ENCODE assay signal across 19 cellular contexts in the genomic region with DNA sequence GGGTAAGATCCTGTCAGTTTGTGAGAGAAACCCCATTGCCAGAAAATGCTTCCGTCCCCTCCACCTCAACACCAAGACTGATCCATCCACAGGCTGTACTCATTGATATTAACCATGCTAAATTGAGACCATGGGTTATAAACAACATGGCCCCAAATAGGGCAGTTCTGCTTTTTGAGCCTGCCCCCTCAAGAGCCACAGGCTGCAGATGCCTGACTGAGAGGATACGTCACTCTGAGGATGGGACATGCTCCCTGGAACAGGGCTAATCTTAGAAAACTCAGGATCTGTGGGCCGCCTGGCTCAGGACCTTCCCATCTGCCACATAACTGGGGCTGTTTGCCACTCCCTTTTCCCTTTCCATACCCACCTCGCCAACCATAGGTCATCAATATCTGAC.
A peak's percentile ranks its signal among the peaks of the same experiment; 100 is the strongest.
DNase-seq lines count a peak whose midpoint lies in the region; FAIRE-seq and TF ChIP-seq lines count a peak whose summit lies in the region.
"Had no signal": no experiment of that assay in that cellular context is flagged by ENCODE, and none has a peak within 500 bp of the region (broad histone marks: within the 10 kb centered on the region; RNA-seq: fewer than 3 reads in every experiment).

No MANE protein-coding gene starts in this region.

- DNase-seq in GM12891 (ENCODE audit: insufficient read length, low spot score) (no peak), mesenteric fat pad (ENCODE audit: low spot score) (peak; percentile 68), spleen (peak; percentile 10), H9 (no peak), NCI-H146 (lab: John Stamatoyannopoulos, UW) (no peak), superior temporal gyrus (ENCODE audit: extremely low spot score) (no peak)
- no peak for DNase-seq in activated T-helper 2 cell treated with anti-CD3 and anti-CD28 coated beads, Interferon-gamma antibody, Interleukin-2, Interleukin-4, amounts not matched to agents 10 μg/mL and 5 μg/mL and 100 μg/mL, durations not matched to agents 14 hours and 24 hours and 36 hours (ENCODE audit: low spot score)
- DNase-seq: BE2C; CD4-positive, CD25-positive, alpha-beta regulatory T cell; GF-D8; GOT3; KBM-7; MV-4-11; NCI-H1417; NCI-H187 treated with DMSO at 0.1 percent for 48 hours; NCI-H226; NCI-H524; SHP77 had no signal

- H3K27me3 Mint-ChIP-seq in activated T-helper 2 cell treated with anti-CD3 and anti-CD28 coated beads, Interferon-gamma antibody, Interleukin-2, Interleukin-4, amounts not matched to agents 10 μg/mL and 5 μg/mL and 100 μg/mL, durations not matched to agents 14 hours and 24 hours and 36 hours (ENCODE audit: low read depth), result no peaks in the 10 kb centered on the region
- no peaks in the 10 kb centered on the region for H3K27me3 Mint-ChIP-seq in H9 (ENCODE audit: low read depth)
- H3K27me3 Mint-ChIP-seq: CD4-positive, CD25-positive, alpha-beta regulatory T cell had no signal

- no peak overlapping the region for H4K8ac ChIP-seq in H9 (replicated peaks; ENCODE audit: insufficient read length, low read depth, low read length)

- H2AK5ac ChIP-seq in H9 (ENCODE audit: insufficient read length, low read length), result no peak overlapping the region

- no peak overlapping the region for H3K4me2 ChIP-seq in H9 (ENCODE audit: insufficient read depth, insufficient read length, low read length)

- H2BK15ac ChIP-seq in H9 (ENCODE audit: low read depth, low read length), result no peak overlapping the region

- H3K4me3 ChIP-seq in spleen, result no peak overlapping the region

- H3K27ac Mint-ChIP-seq in activated T-helper 2 cell treated with anti-CD3 and anti-CD28 coated beads, Interferon-gamma antibody, Interleukin-2, Interleukin-4, amounts not matched to agents 10 μg/mL and 5 μg/mL and 100 μg/mL, durations not matched to agents 14 hours and 24 hours and 36 hours, result peak overlapping the region; percentile 42
- H3K27ac Mint-ChIP-seq in H9, result no peak overlapping the region

- no peak overlapping the region for H3K18ac ChIP-seq in H9 (ENCODE audit: insufficient read length, low read depth, low read length)

- H3K27ac ChIP-seq in spleen, result no peak overlapping the region
- no peak overlapping the region for H3K27ac ChIP-seq in H9 (ENCODE audit: insufficient read length, low read depth, low read length)

- H3K9me3 Mint-ChIP-seq in activated T-helper 2 cell treated with anti-CD3 and anti-CD28 coated beads, Interferon-gamma antibody, Interleukin-2, Interleukin-4, amounts not matched to agents 10 μg/mL and 5 μg/mL and 100 μg/mL, durations not matched to agents 14 hours and 24 hours and 36 hours, result no peaks in the 10 kb centered on the region
- H3K9me3 Mint-ChIP-seq in H9, result no peaks in the 10 kb centered on the region
- H3K9me3 Mint-ChIP-seq: CD4-positive, CD25-positive, alpha-beta regulatory T cell had no signal

- no peaks in the 10 kb centered on the region for H4K20me1 ChIP-seq in H9 (ENCODE audit: control insufficient read depth, insufficient read depth, insufficient read length)

- no peak overlapping the region for H2BK20ac ChIP-seq in H9 (ENCODE audit: low read depth, low read length, poor library complexity, severe bottlenecking)

- WGBS in spleen, 5 donors, result 93 to 98% (median 95%) methylated on average over 4 of the region's 4 CpGs
- WGBS in H9 (ENCODE audit: extremely low coverage, insufficient read length, low lambda C conversion rate), result no CpG with 5 or more reads among the region's 4 CpGs

- no peak overlapping the region for H3K14ac ChIP-seq in H9 (ENCODE audit: insufficient read depth, low read length)

- no peak overlapping the region for H4K5ac ChIP-seq in H9 (ENCODE audit: insufficient read length, low read depth, low read length)

- H3K23me2 ChIP-seq in H9 (ENCODE audit: insufficient read length, low read depth, low read length, poor library complexity, severe bottlenecking), result no peaks in the 10 kb centered on the region

- TF ChIP-seq POLR2A in GM12891 (IDR thresholded peaks at IDR 0.05; ENCODE audit: low read depth, low read length), result no peak
- no peak for TF ChIP-seq POLR2A in spleen (IDR thresholded peaks at IDR 0.05)

- H3K56ac ChIP-seq in H9 (ENCODE audit: insufficient read length, low read depth, low read length), result no peak overlapping the region

- no peaks in the 10 kb centered on the region for H3K79me2 ChIP-seq in H9 (ENCODE audit: insufficient read depth, low read length)

- H2BK12ac ChIP-seq in H9 (ENCODE audit: insufficient read length, low read depth, low read length), result no peak overlapping the region

- H3K9me3 ChIP-seq in spleen, result no peaks in the 10 kb centered on the region
- H3K9me3 ChIP-seq in H9 (ENCODE audit: control insufficient read depth, low read depth, low read length), result no peaks in the 10 kb centered on the region
- H3K9me3 ChIP-seq: BE2C had no signal

- intact Hi-C loops in activated T-helper 2 cell treated with anti-CD3 and anti-CD28 coated beads, Interferon-gamma antibody, Interleukin-2, Interleukin-4, amounts not matched to agents 10 μg/mL and 5 μg/mL and 100 μg/mL, durations not matched to agents 14 hours and 24 hours and 36 hours (cut with micrococcal nuclease), result no loop called here
- intact Hi-C loops in spleen (cut with DNase I; ENCODE audit: low total_unique reads), result no loop called here

- no peak overlapping the region for H3K23ac ChIP-seq in H9 (ENCODE audit: insufficient read length, low read depth, low read length)

- no peak overlapping the region for H3T11ph ChIP-seq in H9 (ENCODE audit: low read length)

- H2BK120ac ChIP-seq in H9 (ENCODE audit: low read depth, low read length, poor library complexity, severe bottlenecking), result no peak overlapping the region

- H3K4ac ChIP-seq in H9 (ENCODE audit: low read depth, low read length), result no peak overlapping the region

- peaks cover 69% of the 10 kb centered on the region for H3K4me1 Mint-ChIP-seq in activated T-helper 2 cell treated with anti-CD3 and anti-CD28 coated beads, Interferon-gamma antibody, Interleukin-2, Interleukin-4, amounts not matched to agents 10 μg/mL and 5 μg/mL and 100 μg/mL, durations not matched to agents 14 hours and 24 hours and 36 hours (ENCODE audit: low read depth)
- H3K4me1 Mint-ChIP-seq in H9, result peaks cover 3 to 6% of the 10 kb centered on the region in 2 experiments

- H3K9ac ChIP-seq in H9 (ENCODE audit: extremely low read depth, insufficient read length, low read length), result no peak overlapping the region

- H3K4me3 Mint-ChIP-seq in activated T-helper 2 cell treated with anti-CD3 and anti-CD28 coated beads, Interferon-gamma antibody, Interleukin-2, Interleukin-4, amounts not matched to agents 10 μg/mL and 5 μg/mL and 100 μg/mL, durations not matched to agents 14 hours and 24 hours and 36 hours (ENCODE audit: low read depth), result no peak overlapping the region
- no peak overlapping the region for H3K4me3 Mint-ChIP-seq in H9
- H3K4me3 Mint-ChIP-seq: CD4-positive, CD25-positive, alpha-beta regulatory T cell had no signal

- FAIRE-seq in GM12891 (lab: Jason Lieb, UNC), result no peak
- FAIRE-seq: A204.1 had no signal

- no peak for TF ChIP-seq CTCF in spleen (IDR thresholded peaks at IDR 0.05 in 8 of 11, conservative IDR thresholded peaks at IDR 0.05 in 3 of 11)
- TF ChIP-seq CTCF in H9 (conservative IDR thresholded peaks at IDR 0.05), result no peak

- no peak overlapping the region for H2AFZ ChIP-seq in H9 (ENCODE audit: low read length)

- no peaks in the 10 kb centered on the region for H3K79me1 ChIP-seq in H9 (ENCODE audit: insufficient read depth, low read depth, low read length, poor library complexity, severe bottlenecking)

- peaks cover 0 to 80% (median 5%) of the 10 kb centered on the region in 6 donors for H3K36me3 ChIP-seq in spleen
- H3K36me3 ChIP-seq: BE2C had no signal

- H3K27me3 ChIP-seq in spleen (replicated peaks in 1 of 7) (no peaks in the 10 kb centered on the region), H9 (ENCODE audit: insufficient read depth, low read length) (no peaks in the 10 kb centered on the region)
- H3K27me3 ChIP-seq: BE2C had no signal

- H3K36me3 Mint-ChIP-seq in activated T-helper 2 cell treated with anti-CD3 and anti-CD28 coated beads, Interferon-gamma antibody, Interleukin-2, Interleukin-4, amounts not matched to agents 10 μg/mL and 5 μg/mL and 100 μg/mL, durations not matched to agents 14 hours and 24 hours and 36 hours (ENCODE audit: low read depth), result peaks cover 100% of the 10 kb centered on the region
- H3K36me3 Mint-ChIP-seq in H9 (ENCODE audit: insufficient read depth in 1 of 3, low read depth in 3 of 3), result no peaks in the 10 kb centered on the region

- H3K4me1 ChIP-seq in spleen (peaks cover 0 to 7% (median 5%) of the 10 kb centered on the region in 6 donors), H9 (ENCODE audit: insufficient read depth, low read length) (no peaks in the 10 kb centered on the region)
- H3K4me1 ChIP-seq: BE2C had no signal

- no peak overlapping the region for H2BK5ac ChIP-seq in H9 (ENCODE audit: insufficient read length, low read length)

- H4K91ac ChIP-seq in H9 (ENCODE audit: insufficient read length, low read depth, low read length), result no peak overlapping the region

TF ChIP-seq in GM12891, 5 proteins besides CTCF, POLR2A, EP300 and RAD21:
- TF ChIP-seq PAX5 (IDR thresholded peaks at IDR 0.05; ENCODE audit: insufficient read depth, low read length, severe bottlenecking) (no peak), POU2F2 (IDR thresholded peaks at IDR 0.05; ENCODE audit: low read depth, low read length) (no peak), SPI1 (IDR thresholded peaks at IDR 0.05; ENCODE audit: low read depth, low read length) (0 out of 2 replicates have a peak, but pooled peaks have one; percentile 3), TAF1 (IDR thresholded peaks at IDR 0.05; ENCODE audit: low read depth, low read length) (no peak), POLR2AphosphoS5 (IDR thresholded peaks at IDR 0.05; ENCODE audit: low read depth, low read length) (no peak)

Comparison
In these comparisons a context has a peak if more than half of its experiments do, and no peak if none do; other contexts are left out.
1. DNase-seq: peak in mesenteric fat pad (single experiment) and spleen (single experiment); none in GM12891 (single experiment), activated T-helper 2 cell treated with anti-CD3 and anti-CD28 coated beads, Interferon-gamma antibody, Interleukin-2, Interleukin-4, amounts not matched to agents 10 μg/mL and 5 μg/mL and 100 μg/mL, durations not matched to agents 14 hours and 24 hours and 36 hours (single experiment), H9 (single experiment), NCI-H146 (single experiment) and superior temporal gyrus (single experiment).